ENCODE assay signal across 25 cellular contexts in genomic region chr12:80714846-80715245, GRCh38. TPM values are rescaled to one million over a fixed set of nuclear protein-coding genes. Genes with fewer than 3 reads are reported as not detected.
"Had no signal": no experiment of that assay in that cellular context is flagged by ENCODE, and none has a peak within 500 bp of the region (broad histone marks: within the 10 kb centered on the region; RNA-seq: fewer than 3 reads in every experiment).

No MANE protein-coding gene starts in this region.

- H3K27ac ChIP-seq: breast epithelium, gastroesophageal sphincter, heart right ventricle, sigmoid colon, tibial nerve, vagina had no signal

- H3K4me3 ChIP-seq: breast epithelium, gastroesophageal sphincter, sigmoid colon, vagina had no signal

- DNase-seq: activated CD4-positive, alpha-beta T cell treated with anti-CD3 and anti-CD28 coated beads, Interleukin-2, amount 50 U/mL, for 1 hour; activated naive CD4-positive, alpha-beta T cell; anterior cingulate cortex; dermis blood vessel endothelial cell; effector memory CD8-positive, alpha-beta T cell; heart right ventricle; left ventricle myocardium superior; mesenchymal stem cell; sigmoid colon; stimulated activated CD4-positive, alpha-beta T cell treated with anti-CD3 and anti-CD28 coated beads, Interleukin-4, amount 100 ng/mL, for 24 hours; stimulated activated naive CD4-positive, alpha-beta T cell treated with Interleukin-2 at 50 U/mL for 16 hours; substantia nigra; T-helper 9 cell had no signal

- ATAC-seq: activated CD4-positive, CD25-positive, alpha-beta regulatory T cell treated with anti-CD3 and anti-CD28 coated beads, Interleukin-2, amount 50 U/mL, for 24 hours; effector memory CD8-positive, alpha-beta T cell; gastroesophageal sphincter; left ventricle myocardium superior had no signal

- H3K9me3 ChIP-seq: breast epithelium, gastroesophageal sphincter, heart right ventricle, sigmoid colon, tibial nerve, vagina had no signal

- H3K27me3 ChIP-seq: vagina had no signal

- H3K4me1 ChIP-seq: breast epithelium, gastroesophageal sphincter, sigmoid colon, tibial nerve, vagina had no signal

- H3K36me3 ChIP-seq: breast epithelium, gastroesophageal sphincter, heart right ventricle, sigmoid colon, tibial nerve, vagina had no signal

RNA-seq across cellular contexts. Expression of gene MYF5, which starts 1.9 kb away (rescaled TPM):
- total RNA-seq: activated CD8-positive, alpha-beta memory T cell treated with anti-CD3 and anti-CD28 coated beads for 36 hours; activated T-helper 1 cell treated with anti-CD3 and anti-CD28 coated beads, Interleukin-12 subunit alpha, Interleukin-12 subunit beta, Interleukin-2, Interleukin-4 antibody, amounts not matched to agents 30 ng/mL and 10 ng/mL and 1 ng/mL, durations not matched to agents 14 hours and 24 hours and 36 hours; breast epithelium; chondrocyte; dermis blood vessel endothelial cell; epithelial cell of proximal tubule; gastroesophageal sphincter; heart right ventricle; kidney epithelial cell; left ventricle myocardium superior; osteocyte; sigmoid colon; tibial nerve; vagina had no signal
- polyA plus RNA-seq: heart right ventricle, neural cell, sigmoid colon had no signal

RNA-seq across cellular contexts. Expression of gene MYF6, which starts 7.4 kb away (rescaled TPM):
- total RNA-seq: activated CD8-positive, alpha-beta memory T cell treated with anti-CD3 and anti-CD28 coated beads for 36 hours; activated T-helper 1 cell treated with anti-CD3 and anti-CD28 coated beads, Interleukin-12 subunit alpha, Interleukin-12 subunit beta, Interleukin-2, Interleukin-4 antibody, amounts not matched to agents 30 ng/mL and 10 ng/mL and 1 ng/mL, durations not matched to agents 14 hours and 24 hours and 36 hours; breast epithelium; chondrocyte; dermis blood vessel endothelial cell; epithelial cell of proximal tubule; gastroesophageal sphincter; kidney epithelial cell; left ventricle myocardium superior; osteocyte; sigmoid colon; tibial nerve; vagina had no signal
- polyA plus RNA-seq: neural cell, sigmoid colon had no signal
